ENCODE assay signal across 9 cellular contexts in genomic region chr20:17854307-17854903, GRCh38.
DNase-seq lines count a peak whose midpoint lies in the region; ATAC-seq and TF ChIP-seq lines count a peak whose summit lies in the region.
"Had no signal": no experiment of that assay in that cellular context is flagged by ENCODE, and none has a peak within 500 bp of the region (broad histone marks: within the 10 kb centered on the region; RNA-seq: fewer than 3 reads in every experiment).

No MANE protein-coding gene starts in this region.

- H3K27ac Mint-ChIP-seq in nephron progenitor cell (no peak overlapping the region), Calu3 (ENCODE audit: unreplicated experiment) (no peak overlapping the region)
- no peak overlapping the region for H3K27ac Mint-ChIP-seq in effector memory CD8-positive, alpha-beta T cell

- CTCF ChIA-PET in Calu3 (lab: Charles Lee), result no interaction called here

- H3K4me3 Mint-ChIP-seq in nephron progenitor cell (no peak overlapping the region), Calu3 (ENCODE audit: low read depth, unreplicated experiment) (no peak overlapping the region)
- H3K4me3 Mint-ChIP-seq in effector memory CD8-positive, alpha-beta T cell, result no peak overlapping the region

- ATAC-seq in effector memory CD8-positive, alpha-beta T cell (replicated peaks), result no peak
- no peak for ATAC-seq in HG03025 (IDR thresholded peaks at IDR 0.05; ENCODE audit: low FRiP score, unreplicated experiment)

- DNase-seq in Daoy (ENCODE audit: low read depth) (peak; percentile 41), NCI-H2196 (lab: John Stamatoyannopoulos, UW; ENCODE audit: unreplicated experiment) (peak; percentile 47), dermis microvascular lymphatic vessel endothelial cell (ENCODE audit: low read depth in 2 of 2) (peak; percentile 43 to 63), nephron progenitor cell (peak; percentile 44), Calu3 (no peak), NOMO-1 (lab: John Stamatoyannopoulos, UW; ENCODE audit: unreplicated experiment in 2 of 2) (no peak)
- no peak for DNase-seq in effector memory CD8-positive, alpha-beta T cell
- DNase-seq: T1000 had no signal

- intact Hi-C loops in Calu3 (cut with micrococcal nuclease; ENCODE audit: unreplicated experiment), result no loop called here

- no peaks in the 10 kb centered on the region for H3K27me3 Mint-ChIP-seq in nephron progenitor cell (ENCODE audit: low read depth, poor library complexity)
- no peaks in the 10 kb centered on the region for H3K27me3 Mint-ChIP-seq in Calu3 (ENCODE audit: unreplicated experiment)
- no peaks in the 10 kb centered on the region for H3K27me3 Mint-ChIP-seq in effector memory CD8-positive, alpha-beta T cell

- H3K4me1 Mint-ChIP-seq in nephron progenitor cell, result peaks cover 13% of the 10 kb centered on the region
- H3K4me1 Mint-ChIP-seq in Calu3 (ENCODE audit: low read depth, unreplicated experiment), result peaks cover under 1% of the 10 kb centered on the region
- peaks cover 7 to 16% of the 10 kb centered on the region in 2 donors for H3K4me1 Mint-ChIP-seq in effector memory CD8-positive, alpha-beta T cell (ENCODE audit: low read depth in 2 of 2)

- BruUV-seq in Calu3 (replicated peaks; lab: Mats Ljungman, UMichigan), result no TSS peak

- TF ChIP-seq CTCF in nephron progenitor cell (IDR thresholded peaks at IDR 0.05) (no peak), Calu3 (IDR thresholded peaks at IDR 0.05; ENCODE audit: unreplicated experiment) (no peak)

- peaks cover 6% of the 10 kb centered on the region for H3K9me3 Mint-ChIP-seq in nephron progenitor cell
- no peaks in the 10 kb centered on the region for H3K9me3 Mint-ChIP-seq in Calu3 (ENCODE audit: low read depth, unreplicated experiment)
- no peaks in the 10 kb centered on the region for H3K9me3 Mint-ChIP-seq in effector memory CD8-positive, alpha-beta T cell

- no peaks in the 10 kb centered on the region for H3K36me3 Mint-ChIP-seq in nephron progenitor cell (ENCODE audit: low read depth)
- H3K36me3 Mint-ChIP-seq in Calu3 (ENCODE audit: insufficient read depth, unreplicated experiment), result peaks cover 8% of the 10 kb centered on the region
- no peaks in the 10 kb centered on the region for H3K36me3 Mint-ChIP-seq in effector memory CD8-positive, alpha-beta T cell (ENCODE audit: insufficient read depth)

Comparison
In these comparisons a context has a peak if more than half of its experiments do, and no peak if none do; other contexts are left out.
1. DNase-seq: peak in Daoy (single experiment), NCI-H2196 (single experiment), dermis microvascular lymphatic vessel endothelial cell (2 of 2) and nephron progenitor cell (single experiment); none in Calu3 (single experiment), effector memory CD8-positive, alpha-beta T cell (0 of 3) and NOMO-1 (0 of 2).